In the genomic region with DNA sequence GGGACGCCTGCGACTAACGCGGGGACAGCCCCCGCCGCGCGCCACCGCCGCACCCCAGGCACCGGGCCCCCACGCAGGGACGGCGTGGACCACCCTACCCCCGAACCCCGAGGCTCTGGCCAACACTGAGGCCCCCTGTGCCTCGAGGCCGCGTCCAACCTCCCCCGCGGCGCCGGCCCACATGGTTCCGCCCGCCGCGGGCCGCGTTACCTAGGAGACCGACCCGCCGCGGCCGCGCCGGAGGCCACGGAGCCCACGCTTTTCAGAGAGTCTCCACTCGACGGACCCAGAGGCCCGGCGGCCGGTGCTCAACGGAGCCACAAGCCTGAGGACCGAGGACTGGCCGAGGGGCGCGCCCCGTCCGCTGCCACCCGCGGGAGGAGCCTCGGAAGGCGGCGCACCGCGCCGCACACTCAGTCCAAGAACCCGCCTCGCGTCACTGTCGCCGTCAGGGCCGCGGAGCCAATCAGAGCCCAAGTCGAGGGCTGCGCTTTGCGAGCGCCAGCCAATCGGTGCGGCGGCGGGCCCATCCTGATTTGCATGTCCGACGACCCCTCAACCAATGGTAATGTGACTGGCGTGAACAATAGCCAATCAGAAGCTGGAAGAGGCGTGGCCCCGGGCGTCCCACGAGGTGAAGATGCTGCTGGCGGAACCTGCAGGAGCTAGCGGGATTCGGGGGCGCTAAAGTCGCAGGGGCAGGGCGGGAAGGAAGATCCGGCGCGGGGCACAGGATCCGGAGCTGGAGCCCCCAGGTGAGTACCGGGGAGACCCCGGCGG, we compare ENCODE assay signal across 1 cellular context.
A peak's percentile ranks its signal among the peaks of the same experiment; 100 is the strongest.
TF ChIP-seq lines count a peak whose summit lies in the region.

Gene NPHP4 (minus strand): TSS at position 392 of the 780 bp plus-strand sequence. CDS start 6,136 bp downstream, outside the sequence.

TF ChIP-seq in K562, 482 proteins besides CTCF, POLR2A, EP300 and RAD21 (continued from another document and continues in another):
- TF ChIP-seq, protein P1, sequence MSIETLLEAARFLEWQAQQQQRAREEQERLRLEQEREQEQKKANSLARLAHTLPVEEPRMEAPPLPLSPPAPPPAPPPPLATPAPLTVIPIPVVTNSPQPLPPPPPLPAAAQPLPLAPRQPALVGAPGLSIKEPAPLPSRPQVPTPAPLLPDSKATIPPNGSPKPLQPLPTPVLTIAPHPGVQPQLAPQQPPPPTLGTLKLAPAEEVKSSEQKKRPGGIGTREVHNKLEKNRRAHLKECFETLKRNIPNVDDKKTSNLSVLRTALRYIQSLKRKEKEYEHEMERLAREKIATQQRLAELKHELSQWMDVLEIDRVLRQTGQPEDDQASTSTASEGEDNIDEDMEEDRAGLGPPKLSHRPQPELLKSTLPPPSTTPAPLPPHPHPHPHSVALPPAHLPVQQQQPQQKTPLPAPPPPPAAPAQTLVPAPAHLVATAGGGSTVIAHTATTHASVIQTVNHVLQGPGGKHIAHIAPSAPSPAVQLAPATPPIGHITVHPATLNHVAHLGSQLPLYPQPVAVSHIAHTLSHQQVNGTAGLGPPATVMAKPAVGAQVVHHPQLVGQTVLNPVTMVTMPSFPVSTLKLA (conservative IDR thresholded peaks at IDR 0.05): peak; percentile 96 to 98
- TF ChIP-seq, protein P2, sequence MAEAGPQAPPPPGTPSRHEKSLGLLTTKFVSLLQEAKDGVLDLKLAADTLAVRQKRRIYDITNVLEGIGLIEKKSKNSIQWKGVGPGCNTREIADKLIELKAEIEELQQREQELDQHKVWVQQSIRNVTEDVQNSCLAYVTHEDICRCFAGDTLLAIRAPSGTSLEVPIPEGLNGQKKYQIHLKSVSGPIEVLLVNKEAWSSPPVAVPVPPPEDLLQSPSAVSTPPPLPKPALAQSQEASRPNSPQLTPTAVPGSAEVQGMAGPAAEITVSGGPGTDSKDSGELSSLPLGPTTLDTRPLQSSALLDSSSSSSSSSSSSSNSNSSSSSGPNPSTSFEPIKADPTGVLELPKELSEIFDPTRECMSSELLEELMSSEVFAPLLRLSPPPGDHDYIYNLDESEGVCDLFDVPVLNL (CRISPR knock-in tag; IDR thresholded peaks at IDR 0.05; ENCODE audit: low read depth): 0 out of 2 replicates have a peak, but pooled peaks have one; percentile 64
- TF ChIP-seq NR2C1 (IDR thresholded peaks at IDR 0.05): peak; percentile 87
- peak; percentile 92 for TF ChIP-seq NR2C1 (tag; IDR thresholded peaks at IDR 0.05)
- TF ChIP-seq TAF1 (IDR thresholded peaks at IDR 0.05; ENCODE audit: control insufficient read depth, extremely low read depth, insufficient read depth, low read length, severe bottlenecking): peak; percentile 48
- peak; percentile 16; the same call in 1 of the 2 replicates for TF ChIP-seq FOXM1 (IDR thresholded peaks at IDR 0.05; ENCODE audit: low read depth)
- TF ChIP-seq FOXM1 (CRISPR knock-in tag; IDR thresholded peaks at IDR 0.05; ENCODE audit: low read depth): no peak
- peak; percentile 41 for TF ChIP-seq RAD51 (IDR thresholded peaks at IDR 0.05; ENCODE audit: borderline replicate concordance, low read depth)
- TF ChIP-seq RNF219 (CRISPR knock-in tag; IDR thresholded peaks at IDR 0.05): no peak
- peak; percentile 75 for TF ChIP-seq TBP (optimal IDR thresholded peaks at IDR 0.05; ENCODE audit: low read depth, low read length)
- no peak for TF ChIP-seq CBFA2T2 (conservative IDR thresholded peaks at IDR 0.05)
- no peak for TF ChIP-seq HMBOX1 (IDR thresholded peaks at IDR 0.05)
- no peak for TF ChIP-seq BRCA1 (IDR thresholded peaks at IDR 0.05)
- TF ChIP-seq BRCA1 (CRISPR knock-in tag; IDR thresholded peaks at IDR 0.05): peak; percentile 74; the same call in 1 of the 2 replicates
- TF ChIP-seq ZBTB2 (IDR thresholded peaks at IDR 0.05): no peak
- TF ChIP-seq L3MBTL2 (IDR thresholded peaks at IDR 0.05): peak; percentile 93
- TF ChIP-seq MYC (IDR thresholded peaks at IDR 0.05; ENCODE audit: low read depth, low read length): peak; percentile 92
- TF ChIP-seq MYC (CRISPR knock-in tag; IDR thresholded peaks at IDR 0.05; ENCODE audit: borderline replicate concordance, low read depth): no peak; the same call in 1 of the 2 replicates
- peak; percentile 64; the same call in 1 of the 2 replicates for TF ChIP-seq MXI1 (IDR thresholded peaks at IDR 0.05; ENCODE audit: low read depth, low read length)
- TF ChIP-seq ATF3 (IDR thresholded peaks at IDR 0.05): no peak
- peak; percentile 90 for TF ChIP-seq ATF3 (CRISPR knock-in tag; conservative IDR thresholded peaks at IDR 0.05)
- no peak for TF ChIP-seq IRF2 (CRISPR knock-in tag; IDR thresholded peaks at IDR 0.05)
- TF ChIP-seq TOE1 (IDR thresholded peaks at IDR 0.05; ENCODE audit: borderline replicate concordance): peak; percentile 96
- TF ChIP-seq TOE1 (CRISPR knock-in tag; IDR thresholded peaks at IDR 0.05; ENCODE audit: borderline replicate concordance, low read depth): no peak
- TF ChIP-seq, protein P3, sequence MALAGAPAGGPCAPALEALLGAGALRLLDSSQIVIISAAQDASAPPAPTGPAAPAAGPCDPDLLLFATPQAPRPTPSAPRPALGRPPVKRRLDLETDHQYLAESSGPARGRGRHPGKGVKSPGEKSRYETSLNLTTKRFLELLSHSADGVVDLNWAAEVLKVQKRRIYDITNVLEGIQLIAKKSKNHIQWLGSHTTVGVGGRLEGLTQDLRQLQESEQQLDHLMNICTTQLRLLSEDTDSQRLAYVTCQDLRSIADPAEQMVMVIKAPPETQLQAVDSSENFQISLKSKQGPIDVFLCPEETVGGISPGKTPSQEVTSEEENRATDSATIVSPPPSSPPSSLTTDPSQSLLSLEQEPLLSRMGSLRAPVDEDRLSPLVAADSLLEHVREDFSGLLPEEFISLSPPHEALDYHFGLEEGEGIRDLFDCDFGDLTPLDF (CRISPR knock-in tag; IDR thresholded peaks at IDR 0.05): peak; percentile 91; the same call in 1 of the 2 replicates
- TF ChIP-seq, protein P4, sequence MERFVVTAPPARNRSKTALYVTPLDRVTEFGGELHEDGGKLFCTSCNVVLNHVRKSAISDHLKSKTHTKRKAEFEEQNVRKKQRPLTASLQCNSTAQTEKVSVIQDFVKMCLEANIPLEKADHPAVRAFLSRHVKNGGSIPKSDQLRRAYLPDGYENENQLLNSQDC (CRISPR knock-in tag; IDR thresholded peaks at IDR 0.05): 0 out of 2 replicates have a peak, but pooled peaks have one; percentile 30
- peak; percentile 92 for TF ChIP-seq ZBTB12 (CRISPR knock-in tag; IDR thresholded peaks at IDR 0.05)
- peak; percentile 25; the same call in 1 of the 2 replicates for TF ChIP-seq CHCHD3 (CRISPR knock-in tag; IDR thresholded peaks at IDR 0.05)
- TF ChIP-seq RNF2 (IDR thresholded peaks at IDR 0.05): peak; percentile 51; the same call in 1 of the 2 replicates
- TF ChIP-seq, protein P5, sequence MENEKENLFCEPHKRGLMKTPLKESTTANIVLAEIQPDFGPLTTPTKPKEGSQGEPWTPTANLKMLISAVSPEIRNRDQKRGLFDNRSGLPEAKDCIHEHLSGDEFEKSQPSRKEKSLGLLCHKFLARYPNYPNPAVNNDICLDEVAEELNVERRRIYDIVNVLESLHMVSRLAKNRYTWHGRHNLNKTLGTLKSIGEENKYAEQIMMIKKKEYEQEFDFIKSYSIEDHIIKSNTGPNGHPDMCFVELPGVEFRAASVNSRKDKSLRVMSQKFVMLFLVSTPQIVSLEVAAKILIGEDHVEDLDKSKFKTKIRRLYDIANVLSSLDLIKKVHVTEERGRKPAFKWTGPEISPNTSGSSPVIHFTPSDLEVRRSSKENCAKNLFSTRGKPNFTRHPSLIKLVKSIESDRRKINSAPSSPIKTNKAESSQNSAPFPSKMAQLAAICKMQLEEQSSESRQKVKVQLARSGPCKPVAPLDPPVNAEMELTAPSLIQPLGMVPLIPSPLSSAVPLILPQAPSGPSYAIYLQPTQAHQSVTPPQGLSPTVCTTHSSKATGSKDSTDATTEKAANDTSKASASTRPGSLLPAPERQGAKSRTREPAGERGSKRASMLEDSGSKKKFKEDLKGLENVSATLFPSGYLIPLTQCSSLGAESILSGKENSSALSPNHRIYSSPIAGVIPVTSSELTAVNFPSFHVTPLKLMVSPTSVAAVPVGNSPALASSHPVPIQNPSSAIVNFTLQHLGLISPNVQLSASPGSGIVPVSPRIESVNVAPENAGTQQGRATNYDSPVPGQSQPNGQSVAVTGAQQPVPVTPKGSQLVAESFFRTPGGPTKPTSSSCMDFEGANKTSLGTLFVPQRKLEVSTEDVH (IDR thresholded peaks at IDR 0.05; ENCODE audit: low read depth, partially characterized antibody): peak; percentile 66
- peak; percentile 99 for TF ChIP-seq NEUROD1 (IDR thresholded peaks at IDR 0.05; ENCODE audit: borderline replicate concordance, low read depth, low read length, partially characterized antibody)
- TF ChIP-seq YY1 (IDR thresholded peaks at IDR 0.05; ENCODE audit: borderline replicate concordance in 1 of 3, control insufficient read depth in 1 of 3, extremely low read depth in 1 of 3, insufficient read depth in 3 of 3, insufficient read length in 1 of 3, insufficient replicate concordance in 2 of 3, low read depth in 1 of 3, low read length in 2 of 3): peak in 1 of 3 experiments; percentile 28
- no peak for TF ChIP-seq ZNF197 (CRISPR knock-in tag; IDR thresholded peaks at IDR 0.05; ENCODE audit: low read depth)
- no peak for TF ChIP-seq MCM3 (IDR thresholded peaks at IDR 0.05)
- TF ChIP-seq SIN3B (IDR thresholded peaks at IDR 0.05; ENCODE audit: low read depth): peak; percentile 83
- TF ChIP-seq CBX1 (IDR thresholded peaks at IDR 0.05; ENCODE audit: low read depth): peak; percentile 45; the same call in 1 of the 2 replicates
- TF ChIP-seq GMEB1 (CRISPR knock-in tag; IDR thresholded peaks at IDR 0.05): peak; percentile 78
- TF ChIP-seq SP1 (CRISPR knock-in tag; IDR thresholded peaks at IDR 0.05): peak; percentile 97
- TF ChIP-seq SOX6 (IDR thresholded peaks at IDR 0.05): 0 out of 2 replicates have a peak, but pooled peaks have one; percentile 7
